ENCODE assay signal across 15 cellular contexts in genomic region chr1:172909606-172910326, GRCh38.
A peak's percentile ranks its signal among the peaks of the same experiment; 100 is the strongest.
DNase-seq lines count a peak whose midpoint lies in the region; ATAC-seq and TF ChIP-seq lines count a peak whose summit lies in the region.
"Had no signal": no experiment of that assay in that cellular context is flagged by ENCODE, and none has a peak within 500 bp of the region (broad histone marks: within the 10 kb centered on the region; RNA-seq: fewer than 3 reads in every experiment).

No MANE protein-coding gene starts in this region.

- no peaks in the 10 kb centered on the region for H3K27me3 ChIP-seq in GM23338 (ENCODE audit: insufficient read depth)

- no peak overlapping the region for H3K27ac ChIP-seq in GM23338 (ENCODE audit: low read depth)
- H3K27ac ChIP-seq: HL-60, SK-N-MC had no signal

- no peaks in the 10 kb centered on the region for H3K4me1 ChIP-seq in GM23338 (ENCODE audit: insufficient read depth)

- H3K4me3 Mint-ChIP-seq in GM23338 (no peak overlapping the region), T-cell (no peak overlapping the region)
- H3K4me3 Mint-ChIP-seq: activated CD4-positive, alpha-beta T cell treated with anti-CD3 and anti-CD28 coated beads, Interleukin-2, amount 10 ng/mL, durations not matched to agents 7 days and 5 days had no signal

- H3K27me3 Mint-ChIP-seq in GM23338 (ENCODE audit: insufficient read depth, low read depth, poor library complexity) (peaks cover 7% of the 10 kb centered on the region), T-cell (no peaks in the 10 kb centered on the region)

- peaks cover 42% of the 10 kb centered on the region for H3K9me3 Mint-ChIP-seq in GM23338
- peaks cover 0 to 21% (median 4%) of the 10 kb centered on the region in 3 donors for H3K9me3 Mint-ChIP-seq in T-cell

- no peak for TF ChIP-seq CTCF in GM23338 (conservative IDR thresholded peaks at IDR 0.05; ENCODE audit: low read depth in 2 of 2)
- no peak for TF ChIP-seq CTCF in fibroblast of mammary gland (conservative IDR thresholded peaks at IDR 0.05; ENCODE audit: control insufficient read depth, insufficient read depth, low read depth, low read length)

- ATAC-seq in GM23338 (no peak), T-cell (replicated peaks in 1 of 4) (no peak), HG02973 (IDR thresholded peaks at IDR 0.05; ENCODE audit: unreplicated experiment) (no peak)

- no peak overlapping the region for H3K4me2 ChIP-seq in GM23338

- no peak for DNase-seq in GM23338 (ENCODE audit: low spot score)
- peak; percentile 15 for DNase-seq in T1000 (lab: John Stamatoyannopoulos, UW)
- peak; percentile 97 for DNase-seq in fibroblast of mammary gland (ENCODE audit: low read depth)
- peak; percentile 96 for DNase-seq in renal cortical epithelial cell (ENCODE audit: low read depth)
- no peak for DNase-seq in SHP77 (lab: John Stamatoyannopoulos, UW)
- DNase-seq in T-cell = no peak
- no peak for DNase-seq in COLO668 (lab: John Stamatoyannopoulos, UW; ENCODE audit: unreplicated experiment)
- DNase-seq: activated CD4-positive, alpha-beta T cell treated with anti-CD3 and anti-CD28 coated beads, Interleukin-2, amount 10 ng/mL, durations not matched to agents 7 days and 5 days; activated effector memory CD4-positive, alpha-beta T cell treated with anti-CD3 and anti-CD28 coated beads, Interleukin-2, amount 50 U/mL, for 16 hours; head of caudate nucleus; NCI-H1105; substantia nigra had no signal

- H3K36me3 Mint-ChIP-seq in GM23338 (ENCODE audit: low read depth) (peaks cover 16% of the 10 kb centered on the region), T-cell (peaks cover 4% of the 10 kb centered on the region)

- H2AFZ ChIP-seq in GM23338 = peak overlapping the region; percentile 29; the same call in 1 of the 2 replicates

- H3K4me1 Mint-ChIP-seq in GM23338 (no peaks in the 10 kb centered on the region; the same call in 2 of the 3 replicates), T-cell (peaks cover 28 to 31% (median 29%) of the 10 kb centered on the region in 3 donors)

- H3K79me2 ChIP-seq in GM23338 (replicated peaks; ENCODE audit: insufficient read depth) = no peaks in the 10 kb centered on the region

- H4K20me1 ChIP-seq in GM23338 (replicated peaks; ENCODE audit: insufficient read depth) = no peaks in the 10 kb centered on the region

- peaks cover 5% of the 10 kb centered on the region; the same call in 1 of the 2 replicates for H3K36me3 ChIP-seq in GM23338 (ENCODE audit: insufficient read depth)

- CTCF ChIA-PET in T-cell (lab: Charles Lee) = interaction anchor here (0.7 to 1.0 kb wide), 2 partner anchors 83 to 1365 kb away, joined by 3 to 4 read pairs; no protein-coding TSS in a partner anchor

- POLR2A ChIA-PET in T-cell (lab: Charles Lee) = no interaction called here

- no peaks in the 10 kb centered on the region for H3F3A ChIP-seq in GM23338 (replicated peaks; ENCODE audit: low read depth)

- peaks cover 6% of the 10 kb centered on the region; the same call in 1 of the 2 replicates for H3K9me2 ChIP-seq in GM23338 (ENCODE audit: insufficient read depth)

- H3K27ac Mint-ChIP-seq in GM23338 (no peak overlapping the region), T-cell (no peak overlapping the region)
- H3K27ac Mint-ChIP-seq: activated CD4-positive, alpha-beta T cell treated with anti-CD3 and anti-CD28 coated beads, Interleukin-2, amount 10 ng/mL, durations not matched to agents 7 days and 5 days had no signal

- H3K4me3 ChIP-seq in GM23338 (no peak overlapping the region), fibroblast of mammary gland (ENCODE audit: control insufficient read depth, low read depth, low read length) (peak overlapping the region; percentile 2)
- H3K4me3 ChIP-seq: SK-N-MC had no signal

TF ChIP-seq in GM23338, 12 proteins besides CTCF, POLR2A, EP300 and RAD21:
- TF ChIP-seq ZNF331 (CRISPR knock-in tag; IDR thresholded peaks at IDR 0.05; ENCODE audit: low read depth) = no peak
- TF ChIP-seq ETS1 (IDR thresholded peaks at IDR 0.05) = no peak
- no peak for TF ChIP-seq EZH2phosphoT487 (IDR thresholded peaks at IDR 0.05; ENCODE audit: unreplicated experiment)
- TF ChIP-seq POLR2AphosphoS5 (IDR thresholded peaks at IDR 0.05; ENCODE audit: low read depth) = no peak
- no peak for TF ChIP-seq JUNB (IDR thresholded peaks at IDR 0.05; ENCODE audit: unreplicated experiment)

Comparison
In these comparisons a context has a peak if more than half of its experiments do, and no peak if none do; other contexts are left out.
1. DNase-seq: peak in T1000 (single experiment), fibroblast of mammary gland (single experiment) and renal cortical epithelial cell (single experiment); none in GM23338 (single experiment), SHP77 (0 of 2), T-cell (0 of 34) and COLO668 (single experiment).